Comparison of ENCODE assay signal across 1 cellular context in the genomic region with DNA sequence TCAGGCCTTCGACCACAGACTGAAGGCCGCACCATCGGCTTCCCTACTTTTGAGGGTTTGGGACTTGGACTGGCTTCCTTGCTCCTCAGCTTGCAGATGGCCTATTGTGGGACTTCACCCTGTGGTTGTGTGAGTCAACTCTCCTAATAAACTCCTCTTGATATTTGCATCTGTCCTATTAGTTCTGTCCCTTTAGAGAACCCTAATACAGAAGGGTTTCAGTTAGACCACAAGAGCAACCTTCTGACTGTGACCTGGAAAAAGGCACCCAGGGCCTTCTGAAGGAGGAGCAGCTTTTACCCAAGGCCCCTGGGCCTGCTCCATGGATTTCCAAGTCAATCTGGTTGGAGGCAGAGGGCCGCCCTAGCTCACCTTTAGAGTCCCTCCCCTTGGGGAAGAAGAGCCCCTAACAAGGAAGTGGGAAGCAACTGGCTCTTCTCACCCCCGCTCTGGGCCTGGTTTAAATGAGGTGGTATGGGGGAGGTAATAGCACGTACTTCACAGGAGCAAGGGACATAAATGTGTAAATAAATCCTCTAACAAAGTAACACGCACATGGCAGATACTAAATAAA.
A peak's percentile ranks its signal among the peaks of the same experiment; 100 is the strongest.
TF ChIP-seq lines count a peak whose summit lies in the region.

No MANE protein-coding gene starts in this region.

TF ChIP-seq in GM12878, 131 proteins besides CTCF, POLR2A, EP300 and RAD21 (continued from another document):
- TF ChIP-seq DPF2 (IDR thresholded peaks at IDR 0.05) (peak; percentile 42; the same call in 1 of the 2 replicates), PAX8 (IDR thresholded peaks at IDR 0.05) (no peak), JUNB (IDR thresholded peaks at IDR 0.05) (peak; percentile 46), BHLHE40 (IDR thresholded peaks at IDR 0.05; ENCODE audit: borderline replicate concordance in 1 of 2, low read depth in 2 of 2, low read length in 1 of 2) (0 out of 4 replicates have a peak, but pooled peaks of 1 of the 2 experiments have one; percentile 15), NR2C2 (IDR thresholded peaks at IDR 0.05; ENCODE audit: borderline replicate concordance, control insufficient read depth, insufficient read length, low read depth) (no peak), RELA (IDR thresholded peaks at IDR 0.05; ENCODE audit: borderline replicate concordance, partially characterized antibody) (no peak), NR2F1 (conservative IDR thresholded peaks at IDR 0.05) (0 out of 2 replicates have a peak, but pooled peaks have one; percentile 46), IKZF2 (IDR thresholded peaks at IDR 0.05) (peak; percentile 76 to 77), BCL11A (IDR thresholded peaks at IDR 0.05; ENCODE audit: low read depth, low read length) (peak; percentile 78), ATF7 (IDR thresholded peaks at IDR 0.05; ENCODE audit: low read depth) (peak; percentile 17; the same call in 1 of the 2 replicates), IRF4 (IDR thresholded peaks at IDR 0.05; ENCODE audit: low read depth, low read length) (peak; percentile 61; the same call in 1 of the 2 replicates), EED (IDR thresholded peaks at IDR 0.05; ENCODE audit: low read depth) (0 out of 2 replicates have a peak, but pooled peaks have one; percentile 25), NFIC (IDR thresholded peaks at IDR 0.05; ENCODE audit: low read depth, low read length) (0 out of 2 replicates have a peak, but pooled peaks have one; percentile 15), IKZF1 (conservative IDR thresholded peaks at IDR 0.05) (peak; percentile 67), POU2F2 (IDR thresholded peaks at IDR 0.05; ENCODE audit: borderline replicate concordance, low read depth, low read length) (peak; percentile 74; the same call in 1 of the 3 replicates), MTA2 (IDR thresholded peaks at IDR 0.05; ENCODE audit: low read depth) (peak; percentile 84), CBFB (IDR thresholded peaks at IDR 0.05; ENCODE audit: low read depth) (peak; percentile 42; the same call in 1 of the 2 replicates), ZNF622 (IDR thresholded peaks at IDR 0.05) (no peak), RUNX3 (IDR thresholded peaks at IDR 0.05; ENCODE audit: low read length) (peak; percentile 81)
- TF ChIP-seq, protein P1, sequence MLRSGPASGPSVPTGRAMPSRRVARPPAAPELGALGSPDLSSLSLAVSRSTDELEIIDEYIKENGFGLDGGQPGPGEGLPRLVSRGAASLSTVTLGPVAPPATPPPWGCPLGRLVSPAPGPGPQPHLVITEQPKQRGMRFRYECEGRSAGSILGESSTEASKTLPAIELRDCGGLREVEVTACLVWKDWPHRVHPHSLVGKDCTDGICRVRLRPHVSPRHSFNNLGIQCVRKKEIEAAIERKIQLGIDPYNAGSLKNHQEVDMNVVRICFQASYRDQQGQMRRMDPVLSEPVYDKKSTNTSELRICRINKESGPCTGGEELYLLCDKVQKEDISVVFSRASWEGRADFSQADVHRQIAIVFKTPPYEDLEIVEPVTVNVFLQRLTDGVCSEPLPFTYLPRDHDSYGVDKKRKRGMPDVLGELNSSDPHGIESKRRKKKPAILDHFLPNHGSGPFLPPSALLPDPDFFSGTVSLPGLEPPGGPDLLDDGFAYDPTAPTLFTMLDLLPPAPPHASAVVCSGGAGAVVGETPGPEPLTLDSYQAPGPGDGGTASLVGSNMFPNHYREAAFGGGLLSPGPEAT (IDR thresholded peaks at IDR 0.05; ENCODE audit: low read depth) = 0 out of 2 replicates have a peak, but pooled peaks have one; percentile 54
- TF ChIP-seq, protein P2, sequence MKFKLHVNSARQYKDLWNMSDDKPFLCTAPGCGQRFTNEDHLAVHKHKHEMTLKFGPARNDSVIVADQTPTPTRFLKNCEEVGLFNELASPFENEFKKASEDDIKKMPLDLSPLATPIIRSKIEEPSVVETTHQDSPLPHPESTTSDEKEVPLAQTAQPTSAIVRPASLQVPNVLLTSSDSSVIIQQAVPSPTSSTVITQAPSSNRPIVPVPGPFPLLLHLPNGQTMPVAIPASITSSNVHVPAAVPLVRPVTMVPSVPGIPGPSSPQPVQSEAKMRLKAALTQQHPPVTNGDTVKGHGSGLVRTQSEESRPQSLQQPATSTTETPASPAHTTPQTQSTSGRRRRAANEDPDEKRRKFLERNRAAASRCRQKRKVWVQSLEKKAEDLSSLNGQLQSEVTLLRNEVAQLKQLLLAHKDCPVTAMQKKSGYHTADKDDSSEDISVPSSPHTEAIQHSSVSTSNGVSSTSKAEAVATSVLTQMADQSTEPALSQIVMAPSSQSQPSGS (IDR thresholded peaks at IDR 0.05; ENCODE audit: low read length) = 0 out of 2 replicates have a peak, but pooled peaks have one; percentile 18
- TF ChIP-seq, protein P3, sequence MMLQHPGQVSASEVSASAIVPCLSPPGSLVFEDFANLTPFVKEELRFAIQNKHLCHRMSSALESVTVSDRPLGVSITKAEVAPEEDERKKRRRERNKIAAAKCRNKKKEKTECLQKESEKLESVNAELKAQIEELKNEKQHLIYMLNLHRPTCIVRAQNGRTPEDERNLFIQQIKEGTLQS (IDR thresholded peaks at IDR 0.05; ENCODE audit: borderline replicate concordance, extremely low read depth, low read depth, low read length) = no peak
